ENCODE assay signal across 9 cellular contexts in genomic region chr3:108301695-108302404, GRCh38. TPM values are rescaled to one million over a fixed set of nuclear protein-coding genes. Genes with fewer than 3 reads are reported as not detected.
DNase-seq lines count a peak whose midpoint lies in the region; ATAC-seq and TF ChIP-seq lines count a peak whose summit lies in the region.
"Had no signal": no experiment of that assay in that cellular context is flagged by ENCODE, and none has a peak within 500 bp of the region (broad histone marks: within the 10 kb centered on the region; RNA-seq: fewer than 3 reads in every experiment).

No MANE protein-coding gene starts in this region.

- H3K23ac ChIP-seq in IMR-90 (ENCODE audit: low read depth, low read length): no peak overlapping the region

- H3K9me3 Mint-ChIP-seq in CD8-positive, alpha-beta T cell: no peaks in the 10 kb centered on the region
- H3K9me3 Mint-ChIP-seq in activated naive CD8-positive, alpha-beta T cell treated with anti-CD3 and anti-CD28 coated beads, Interleukin-2, amount 50 U/mL, for 24 hours: no peaks in the 10 kb centered on the region
- H3K9me3 Mint-ChIP-seq in type B pancreatic cell: peaks cover 10% of the 10 kb centered on the region
- peaks cover 9% of the 10 kb centered on the region for H3K9me3 Mint-ChIP-seq in Caco-2 (ENCODE audit: unreplicated experiment)

- CTCF ChIA-PET in CD8-positive, alpha-beta T cell (lab: Charles Lee): interaction anchor here (0.5 to 2.0 kb wide), 3 partner anchors 8 to 373 kb away, joined by 3 to 4 read pairs (median 3); no protein-coding TSS in a partner anchor
- CTCF ChIA-PET in IMR-90 (lab: Yijun Ruan, JAX): no interaction called here
- CTCF ChIA-PET in Caco-2 (lab: Charles Lee): no interaction called here

- H3K4me1 Mint-ChIP-seq in CD8-positive, alpha-beta T cell (ENCODE audit: low read depth): peaks cover 14% of the 10 kb centered on the region
- H3K4me1 Mint-ChIP-seq in activated naive CD8-positive, alpha-beta T cell treated with anti-CD3 and anti-CD28 coated beads, Interleukin-2, amount 50 U/mL, for 24 hours: peaks cover 55% of the 10 kb centered on the region
- H3K4me1 Mint-ChIP-seq in type B pancreatic cell (ENCODE audit: unreplicated experiment) (peaks cover 8% of the 10 kb centered on the region), Caco-2 (ENCODE audit: low read depth, unreplicated experiment) (peaks cover 9% of the 10 kb centered on the region)

- intact Hi-C loops in CD8-positive, alpha-beta T cell (cut with DNase I, micrococcal nuclease): loop anchor here in 1 of 2 experiments (5.0 kb wide), 1 partner anchor 220 kb away; no protein-coding TSS in a partner anchor
- intact Hi-C loops in IMR-90 (cut with micrococcal nuclease) (loop anchor here (10.0 kb wide), 2 partner anchors 63 to 207 kb away; partner anchors contain the start of gene CD47), Caco-2 (cut with micrococcal nuclease; ENCODE audit: unreplicated experiment) (no loop called here), sigmoid colon (cut with DNase I) (no loop called here)

- no CpG with 5 or more reads among the region's 5 CpGs for WGBS in IMR-90 (ENCODE audit: extremely low coverage in 2 of 2, insufficient read length in 1 of 2), 2 experiments
- WGBS in sigmoid colon, 2 donors: 60 to 78% methylated on average over 5 of the region's 5 CpGs

- no peak for TF ChIP-seq CTCF in CD8-positive, alpha-beta T cell (IDR thresholded peaks at IDR 0.05)
- TF ChIP-seq CTCF in IMR-90 (conservative IDR thresholded peaks at IDR 0.05; ENCODE audit: low read depth, low read length) (no peak), type B pancreatic cell (conservative IDR thresholded peaks at IDR 0.05) (no peak), Caco-2 (IDR thresholded peaks at IDR 0.05; ENCODE audit: insufficient read depth in 1 of 2, low read depth in 1 of 2, low read length in 1 of 2, severe bottlenecking in 1 of 2, unreplicated experiment in 1 of 2) (no peak), sigmoid colon (IDR thresholded peaks at IDR 0.05) (no peak), coronary artery (IDR thresholded peaks at IDR 0.05) (no peak)

- H3K9ac ChIP-seq in IMR-90 (ENCODE audit: low read depth, low read length): no peak overlapping the region

- no peak overlapping the region for H3K27ac ChIP-seq in CD8-positive, alpha-beta T cell (ENCODE audit: low read depth, low read length)
- H3K27ac ChIP-seq in IMR-90 (ENCODE audit: insufficient read depth, low read length) (no peak overlapping the region), sigmoid colon (no peak overlapping the region), coronary artery (no peak overlapping the region)
- H3K27ac ChIP-seq: uterus had no signal

- H4K20me1 ChIP-seq in IMR-90 (ENCODE audit: insufficient read depth, low read length): no peaks in the 10 kb centered on the region

- H4K8ac ChIP-seq in IMR-90 (ENCODE audit: low read depth in 2 of 2, low read length in 2 of 2): peak overlapping the region in 1 of 2 experiments; percentile 45; a peak in 1 of 4 replicates

- BruUV-seq in IMR-90 (replicated peaks; lab: Mats Ljungman, UMichigan): no TSS peak
- BruUV-seq in Caco-2 (replicated peaks; lab: Mats Ljungman, UMichigan): no TSS peak

- H2AK9ac ChIP-seq in IMR-90 (replicated peaks; ENCODE audit: low read depth, low read length, poor library complexity): no peak overlapping the region

- ATAC-seq in CD8-positive, alpha-beta T cell: no peak
- ATAC-seq in GM19438 (IDR thresholded peaks at IDR 0.05; ENCODE audit: low read depth, unreplicated experiment) (peak; percentile 59), IMR-90 (ENCODE audit: low read depth) (no peak; the same call in 1 of the 2 replicates)
- ATAC-seq in activated naive CD8-positive, alpha-beta T cell treated with anti-CD3 and anti-CD28 coated beads, Interleukin-2, amount 50 U/mL, for 24 hours: peak; percentile 82

- peak overlapping the region; percentile 55; the same call in 1 of the 2 replicates for H4K91ac ChIP-seq in IMR-90 (ENCODE audit: insufficient read depth, low read depth, low read length)

- H2BK15ac ChIP-seq in IMR-90 (ENCODE audit: low read depth, low read length): no peak overlapping the region; the same call in 2 of the 3 replicates

- H2BK120ac ChIP-seq in IMR-90 (ENCODE audit: low read depth, low read length): peak overlapping the region; percentile 57

- H2BK5ac ChIP-seq in IMR-90 (ENCODE audit: low read depth, low read length, poor library complexity, severe bottlenecking): no peak overlapping the region

- no peak overlapping the region; the same call in 1 of the 2 replicates for H3K56ac ChIP-seq in IMR-90 (ENCODE audit: extremely low read depth, insufficient read depth, low read length)

- H4K5ac ChIP-seq in IMR-90 (ENCODE audit: low read depth, low read length): no peak overlapping the region

- H3K9me3 ChIP-seq in CD8-positive, alpha-beta T cell (ENCODE audit: low read length): no peaks in the 10 kb centered on the region
- H3K9me3 ChIP-seq in IMR-90 (ENCODE audit: control insufficient read depth, insufficient read depth, low read length) (no peaks in the 10 kb centered on the region), Caco-2 (no peaks in the 10 kb centered on the region), sigmoid colon (no peaks in the 10 kb centered on the region)
- H3K9me3 ChIP-seq: uterus had no signal

- DNase-seq in CD8-positive, alpha-beta T cell: no peak
- DNase-seq in IMR-90: peak; percentile 31
- DNase-seq in activated naive CD8-positive, alpha-beta T cell treated with anti-CD3 and anti-CD28 coated beads, Interleukin-2, amount 50 U/mL, for 24 hours: no peak
- no peak for DNase-seq in type B pancreatic cell (ENCODE audit: extremely low spot score, unreplicated experiment)
- DNase-seq in Caco-2: no peak
- DNase-seq in sigmoid colon: no peak
- no peak for DNase-seq in coronary artery (ENCODE audit: low spot score)
- DNase-seq: uterus had no signal

- dilution Hi-C loops in IMR-90 (cut with HindIII; ENCODE audit: low sequenced_read_pairs, unreplicated experiment): no loop called here

- H2AK5ac ChIP-seq in IMR-90 (ENCODE audit: low read depth, low read length): no peak overlapping the region

- no peak for TF ChIP-seq EP300 in sigmoid colon (IDR thresholded peaks at IDR 0.05)

- H2BK20ac ChIP-seq in IMR-90 (ENCODE audit: low read depth, low read length): peak overlapping the region; percentile 51; the same call in 1 of the 2 replicates

- POLR2A ChIA-PET in CD8-positive, alpha-beta T cell (lab: Charles Lee): interaction anchor here (0.9 kb wide), 1 partner anchor 9 kb away, joined by 4 read pairs; no protein-coding TSS in a partner anchor
- POLR2A ChIA-PET in IMR-90 (lab: Charles Lee; ENCODE audit: unreplicated experiment) (no interaction called here), Caco-2 (lab: Charles Lee) (no interaction called here)

- H3K4me3 ChIP-seq in CD8-positive, alpha-beta T cell (ENCODE audit: low read depth, low read length): no peak overlapping the region
- no peak overlapping the region for H3K4me3 ChIP-seq in IMR-90 (ENCODE audit: insufficient read depth, low read depth, low read length)
- no peak overlapping the region for H3K4me3 ChIP-seq in Caco-2 (ENCODE audit: low read depth, low read length)
- no peak overlapping the region for H3K4me3 ChIP-seq in sigmoid colon
- no peak overlapping the region for H3K4me3 ChIP-seq in coronary artery
- H3K4me3 ChIP-seq: uterus had no signal

- H3K36me3 Mint-ChIP-seq in CD8-positive, alpha-beta T cell: no peaks in the 10 kb centered on the region
- H3K36me3 Mint-ChIP-seq in activated naive CD8-positive, alpha-beta T cell treated with anti-CD3 and anti-CD28 coated beads, Interleukin-2, amount 50 U/mL, for 24 hours (ENCODE audit: low read depth): no peaks in the 10 kb centered on the region
- H3K36me3 Mint-ChIP-seq in type B pancreatic cell (no peaks in the 10 kb centered on the region), Caco-2 (ENCODE audit: insufficient read depth, unreplicated experiment) (no peaks in the 10 kb centered on the region)

- no peak overlapping the region; the same call in 1 of the 2 replicates for H3K14ac ChIP-seq in IMR-90 (replicated peaks; ENCODE audit: low read depth, low read length)

- no peaks in the 10 kb centered on the region for H3K27me3 Mint-ChIP-seq in CD8-positive, alpha-beta T cell (ENCODE audit: low read depth)
- no peaks in the 10 kb centered on the region for H3K27me3 Mint-ChIP-seq in activated naive CD8-positive, alpha-beta T cell treated with anti-CD3 and anti-CD28 coated beads, Interleukin-2, amount 50 U/mL, for 24 hours
- peaks cover 3% of the 10 kb centered on the region for H3K27me3 Mint-ChIP-seq in type B pancreatic cell
- H3K27me3 Mint-ChIP-seq in Caco-2 (ENCODE audit: insufficient read depth, unreplicated experiment): no peaks in the 10 kb centered on the region

- H3K27me3 ChIP-seq in CD8-positive, alpha-beta T cell (ENCODE audit: insufficient read depth, low read length): no peaks in the 10 kb centered on the region
- H3K27me3 ChIP-seq in IMR-90 (ENCODE audit: control insufficient read depth, insufficient read depth, low read length) (no peaks in the 10 kb centered on the region), Caco-2 (replicated peaks; ENCODE audit: control insufficient read depth, insufficient read depth, low read length) (no peaks in the 10 kb centered on the region), sigmoid colon (no peaks in the 10 kb centered on the region)
- H3K27me3 ChIP-seq: uterus had no signal

- H3K18ac ChIP-seq in IMR-90 (ENCODE audit: low read depth, low read length): peak overlapping the region; percentile 52; the same call in 1 of the 2 replicates

- peaks cover 2% of the 10 kb centered on the region; the same call in 1 of the 2 replicates for H3K9me1 ChIP-seq in IMR-90 (ENCODE audit: insufficient read depth, low read length)

- H3K4ac ChIP-seq in IMR-90 (ENCODE audit: low read depth, low read length): no peak overlapping the region

- H3K4me2 ChIP-seq in IMR-90 (ENCODE audit: low read depth, low read length): peak overlapping the region; percentile 56; the same call in 1 of the 2 replicates

- peak overlapping the region; percentile 12 for H3K4me3 Mint-ChIP-seq in CD8-positive, alpha-beta T cell
- H3K4me3 Mint-ChIP-seq in activated naive CD8-positive, alpha-beta T cell treated with anti-CD3 and anti-CD28 coated beads, Interleukin-2, amount 50 U/mL, for 24 hours: peak overlapping the region; percentile 64
- no peak overlapping the region for H3K4me3 Mint-ChIP-seq in type B pancreatic cell
- no peak overlapping the region for H3K4me3 Mint-ChIP-seq in Caco-2 (ENCODE audit: unreplicated experiment)

- no peaks in the 10 kb centered on the region for H3K4me1 ChIP-seq in CD8-positive, alpha-beta T cell (ENCODE audit: insufficient read depth, low read length)
- H3K4me1 ChIP-seq in IMR-90 (ENCODE audit: control insufficient read depth, insufficient read depth, low read length) (peaks cover 6% of the 10 kb centered on the region), Caco-2 (peaks cover 33% of the 10 kb centered on the region), sigmoid colon (no peaks in the 10 kb centered on the region)
- H3K4me1 ChIP-seq: uterus had no signal

- no peak overlapping the region for H2AFZ ChIP-seq in IMR-90 (replicated peaks; ENCODE audit: low read length, poor library complexity)

- TF ChIP-seq POLR2A in IMR-90 (IDR thresholded peaks at IDR 0.05; ENCODE audit: low read depth, low read length): no peak
- no peak for TF ChIP-seq POLR2A in sigmoid colon (IDR thresholded peaks at IDR 0.05)

- H3K27ac Mint-ChIP-seq in CD8-positive, alpha-beta T cell: no peak overlapping the region
- H3K27ac Mint-ChIP-seq in activated naive CD8-positive, alpha-beta T cell treated with anti-CD3 and anti-CD28 coated beads, Interleukin-2, amount 50 U/mL, for 24 hours: peak overlapping the region; percentile 91
- no peak overlapping the region for H3K27ac Mint-ChIP-seq in type B pancreatic cell
- no peak overlapping the region for H3K27ac Mint-ChIP-seq in Caco-2 (ENCODE audit: unreplicated experiment)

- H3K36me3 ChIP-seq in CD8-positive, alpha-beta T cell (ENCODE audit: insufficient read depth, low read length): no peaks in the 10 kb centered on the region
- H3K36me3 ChIP-seq in IMR-90 (ENCODE audit: control insufficient read depth, insufficient read depth, low read length): no peaks in the 10 kb centered on the region
- H3K36me3 ChIP-seq in Caco-2 (ENCODE audit: control insufficient read depth, insufficient read depth, low read length): no peaks in the 10 kb centered on the region
- no peaks in the 10 kb centered on the region for H3K36me3 ChIP-seq in sigmoid colon
- H3K36me3 ChIP-seq: uterus had no signal

- TF ChIP-seq RAD21 in IMR-90 (IDR thresholded peaks at IDR 0.05; ENCODE audit: low read length): no peak

- no peaks in the 10 kb centered on the region for H3K79me1 ChIP-seq in IMR-90 (ENCODE audit: low read depth in 1 of 2, low read length in 2 of 2)

- in situ Hi-C loops in IMR-90 (cut with MboI; ENCODE audit: low sequenced_read_pairs): no loop called here

RNA-seq across cellular contexts. Expression of gene HHLA2, which starts 5.5 kb away (rescaled TPM):
- under 1 TPM; 0.41 to 0.58 TPM for total RNA-seq in CD8-positive, alpha-beta T cell
- total RNA-seq in IMR-90 (2012; rRNA removed): not detected in 2 replicates
- polyA plus RNA-seq in IMR-90 (2012; rRNA removed): not detected in 2 replicates
- polyA plus RNA-seq in IMR-90 (2012; cell fraction: cytosol; rRNA removed): not detected in 2 replicates
- not detected in 2 replicates for polyA plus RNA-seq in IMR-90 (2012; cell fraction: nucleus; rRNA removed; ENCODE audit: low replicate concordance)
- 2.3 and 3.9 TPM in 2 replicates for total RNA-seq in type B pancreatic cell (ENCODE audit: low replicate concordance)
- 0.50 and 0.91 TPM in 2 replicates for total RNA-seq in Caco-2 (2022)
- under 1 TPM in 1 of 4 donors, not detected in 3; 0.71 TPM for total RNA-seq in sigmoid colon
- polyA plus RNA-seq in sigmoid colon: 10 to 100 TPM; 60.0 to 97.8 (median 83.5) TPM

Comparison
In these comparisons a context has a peak if more than half of its experiments do, and no peak if none do; other contexts are left out.
1. ATAC-seq: peak in GM19438 (single experiment) and activated naive CD8-positive, alpha-beta T cell treated with anti-CD3 and anti-CD28 coated beads, Interleukin-2, amount 50 U/mL, for 24 hours (single experiment); none in CD8-positive, alpha-beta T cell (single experiment) and IMR-90 (single experiment).
2. H3K4me3 Mint-ChIP-seq: peak in CD8-positive, alpha-beta T cell (single experiment) and activated naive CD8-positive, alpha-beta T cell treated with anti-CD3 and anti-CD28 coated beads, Interleukin-2, amount 50 U/mL, for 24 hours (single experiment); none in type B pancreatic cell (single experiment) and Caco-2 (single experiment).